In the genomic region with DNA sequence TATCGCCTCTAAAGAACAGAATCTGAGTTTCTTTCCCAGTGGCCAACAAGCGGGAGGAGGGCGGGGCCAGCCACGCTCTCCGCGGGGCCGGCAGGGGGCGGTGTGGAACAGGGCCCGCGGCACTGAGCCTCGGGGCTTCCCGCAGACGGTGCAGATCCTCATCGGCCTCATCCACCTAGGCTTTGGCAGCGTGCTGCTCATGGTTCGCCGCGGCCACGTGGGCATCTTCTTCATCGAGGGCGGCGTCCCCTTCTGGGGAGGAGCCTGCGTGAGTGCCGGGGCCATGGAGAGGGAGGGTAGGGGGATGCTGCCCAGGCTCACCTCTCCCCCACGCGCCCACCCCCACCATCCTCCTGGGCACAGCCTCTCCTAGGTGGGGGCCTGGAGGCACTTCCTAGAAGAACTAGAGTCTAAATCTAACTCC, we compare ENCODE assay signal across 10 cellular contexts. TPM values are rescaled to one million over a fixed set of nuclear protein-coding genes. Genes with fewer than 3 reads are reported as not detected.
DNase-seq lines count a peak whose midpoint lies in the region; ATAC-seq, FAIRE-seq and TF ChIP-seq lines count a peak whose summit lies in the region.
"Had no signal": no experiment of that assay in that cellular context is flagged by ENCODE, and none has a peak within 500 bp of the region (broad histone marks: within the 10 kb centered on the region; RNA-seq: fewer than 3 reads in every experiment).

No MANE protein-coding gene starts in this region.

- H3K4me3 ChIP-seq in Peyer's patch (no peak overlapping the region), fibroblast of the aortic adventitia (ENCODE audit: low read depth, low read length) (no peak overlapping the region), retinal pigment epithelial cell (ENCODE audit: low read length) (no peak overlapping the region), kidney (ENCODE audit: low read length in 2 of 2) (no peak overlapping the region)

- no peak overlapping the region for H3K27ac Mint-ChIP-seq in activated CD8-positive, alpha-beta memory T cell treated with anti-CD3 and anti-CD28 coated beads, Interleukin-2, amount 10 ng/mL, durations not matched to agents 7 days and 5 days

- H3K27ac ChIP-seq in Peyer's patch = no peak overlapping the region
- no peak overlapping the region for H3K27ac ChIP-seq in kidney (ENCODE audit: low read depth in 2 of 2, low read length in 2 of 2)
- H3K27ac ChIP-seq: C4-2B had no signal

- FAIRE-seq in kidney (lab: Jason Lieb, UNC) = no peak

- no peaks in the 10 kb centered on the region for H3K36me3 Mint-ChIP-seq in activated CD8-positive, alpha-beta memory T cell treated with anti-CD3 and anti-CD28 coated beads, Interleukin-2, amount 10 ng/mL, durations not matched to agents 7 days and 5 days

- H3K4me1 Mint-ChIP-seq in activated CD8-positive, alpha-beta memory T cell treated with anti-CD3 and anti-CD28 coated beads, Interleukin-2, amount 10 ng/mL, durations not matched to agents 7 days and 5 days = peaks cover 3% of the 10 kb centered on the region

- DNase-seq in activated CD8-positive, alpha-beta memory T cell treated with anti-CD3 and anti-CD28 coated beads, Interleukin-2, amount 10 ng/mL, durations not matched to agents 7 days and 5 days = no peak
- no peak for DNase-seq in activated CD8-positive, alpha-beta memory T cell treated with anti-CD3 and anti-CD28 coated beads, Interleukin-2, amount 50 U/mL, for 4 hours
- DNase-seq in Peyer's patch = peak in 1 of 3 donors; percentile 52
- DNase-seq in fibroblast of the aortic adventitia (ENCODE audit: low read depth) = no peak
- DNase-seq in retinal pigment epithelial cell (ENCODE audit: low read depth) = no peak
- no peak for DNase-seq in NCI-H1436 (lab: John Stamatoyannopoulos, UW)
- DNase-seq in kidney = no peak

- H3K9ac ChIP-seq in kidney (ENCODE audit: low read length in 2 of 2) = no peak overlapping the region

- peak; percentile 49 for ATAC-seq in activated CD8-positive, alpha-beta memory T cell treated with anti-CD3 and anti-CD28 coated beads, Interleukin-2, amount 10 ng/mL, durations not matched to agents 7 days and 5 days
- ATAC-seq in GM19397 (IDR thresholded peaks at IDR 0.05; ENCODE audit: unreplicated experiment) = no peak

- no peaks in the 10 kb centered on the region for H3K27me3 ChIP-seq in Peyer's patch

- peak in 4 of 6 experiments; percentile 15 to 37 (median 29) for TF ChIP-seq CTCF in Peyer's patch (IDR thresholded peaks at IDR 0.05)
- peak; percentile 23 for TF ChIP-seq CTCF in fibroblast of the aortic adventitia (IDR thresholded peaks at IDR 0.05; ENCODE audit: insufficient read depth, low read length)
- TF ChIP-seq CTCF in retinal pigment epithelial cell (conservative IDR thresholded peaks at IDR 0.05; ENCODE audit: low read depth, low read length) = peak; percentile 34
- no peak for TF ChIP-seq CTCF in kidney (IDR thresholded peaks at IDR 0.05; ENCODE audit: borderline replicate concordance, extremely low read depth, insufficient read depth)

- H3K4me1 ChIP-seq in Peyer's patch = no peaks in the 10 kb centered on the region
- no peaks in the 10 kb centered on the region for H3K4me1 ChIP-seq in kidney (ENCODE audit: control insufficient read depth in 1 of 2, insufficient read depth in 1 of 2, low read depth in 1 of 2, low read length in 2 of 2)

- intact Hi-C loops in kidney (cut with DNase I) = no loop called here

- no peaks in the 10 kb centered on the region for H3K36me3 ChIP-seq in Peyer's patch
- H3K36me3 ChIP-seq in kidney (ENCODE audit: control insufficient read depth in 1 of 2, insufficient read depth in 2 of 2, low read length in 2 of 2) = no peaks in the 10 kb centered on the region

- peaks cover 20% of the 10 kb centered on the region for H3K27me3 Mint-ChIP-seq in activated CD8-positive, alpha-beta memory T cell treated with anti-CD3 and anti-CD28 coated beads, Interleukin-2, amount 10 ng/mL, durations not matched to agents 7 days and 5 days

- H3K9me3 ChIP-seq in Peyer's patch = no peaks in the 10 kb centered on the region
- no peaks in the 10 kb centered on the region for H3K9me3 ChIP-seq in kidney (ENCODE audit: control insufficient read depth in 1 of 2, low read length in 2 of 2)

- TF ChIP-seq POLR2A in Peyer's patch (IDR thresholded peaks at IDR 0.05) = no peak

- CTCF ChIA-PET in activated CD8-positive, alpha-beta memory T cell treated with anti-CD3 and anti-CD28 coated beads, Interleukin-2, amount 10 ng/mL, durations not matched to agents 7 days and 5 days (lab: Charles Lee) = interaction anchor here (5.8 kb wide), 1 partner anchor 8 kb away, joined by 32 read pairs; no protein-coding TSS in a partner anchor

- H3K4me3 Mint-ChIP-seq in activated CD8-positive, alpha-beta memory T cell treated with anti-CD3 and anti-CD28 coated beads, Interleukin-2, amount 10 ng/mL, durations not matched to agents 7 days and 5 days = no peak overlapping the region

- H3K9me3 Mint-ChIP-seq in activated CD8-positive, alpha-beta memory T cell treated with anti-CD3 and anti-CD28 coated beads, Interleukin-2, amount 10 ng/mL, durations not matched to agents 7 days and 5 days (ENCODE audit: low read depth) = no peaks in the 10 kb centered on the region

RNA-seq across cellular contexts. Expression of a gene that starts 10.7 kb away (rescaled TPM):
- total RNA-seq in activated CD8-positive, alpha-beta memory T cell treated with anti-CD3 and anti-CD28 coated beads, Interleukin-2, amount 10 ng/mL, durations not matched to agents 7 days and 5 days = not detected
- 1 to 10 TPM in 1 of 4 donors, under 1 TPM in 1, not detected in 2; 0.54 to 1.6 TPM for total RNA-seq in Peyer's patch
- total RNA-seq in fibroblast of the aortic adventitia (ENCODE audit: low replicate concordance) = not detected in 2 replicates
- total RNA-seq in kidney = not detected
- polyA plus RNA-seq in kidney (ENCODE audit: insufficient read depth, low read depth, low replicate concordance) = not detected
- total RNA-seq: ureter had no signal

RNA-seq across cellular contexts. Expression of a gene that starts 17.7 kb away (rescaled TPM):
- not detected for total RNA-seq in activated CD8-positive, alpha-beta memory T cell treated with anti-CD3 and anti-CD28 coated beads, Interleukin-2, amount 10 ng/mL, durations not matched to agents 7 days and 5 days
- total RNA-seq in Peyer's patch (100 to 1,000 TPM in 3 of 4 donors, 1 to 10 TPM in 1; 5.0 to 338 (median 221) TPM), fibroblast of the aortic adventitia (ENCODE audit: low replicate concordance) (not detected in 2 replicates), kidney (not detected)
- 1.1 TPM for polyA plus RNA-seq in kidney (ENCODE audit: insufficient read depth, low read depth, low replicate concordance)
- total RNA-seq: ureter had no signal

RNA-seq across cellular contexts. Expression of a gene that starts 42.9 kb away (rescaled TPM):
- not detected for total RNA-seq in activated CD8-positive, alpha-beta memory T cell treated with anti-CD3 and anti-CD28 coated beads, Interleukin-2, amount 10 ng/mL, durations not matched to agents 7 days and 5 days
- 1 to 10 TPM in 1 of 4 donors, not detected in 3; 2.4 TPM for total RNA-seq in Peyer's patch
- not detected in 2 replicates for total RNA-seq in fibroblast of the aortic adventitia (ENCODE audit: low replicate concordance)
- not detected for total RNA-seq in kidney
- not detected for polyA plus RNA-seq in kidney (ENCODE audit: insufficient read depth, low read depth, low replicate concordance)
- total RNA-seq: ureter had no signal
